In genomic region chr17:51166987-51167931, GRCh38 we compare ENCODE assay signal across 1 cellular context.
TF ChIP-seq lines count a peak whose summit lies in the region.

No MANE protein-coding gene starts in this region.

TF ChIP-seq in HepG2, 621 proteins besides CTCF, POLR2A, EP300 and RAD21 (continued from another document):
- TF ChIP-seq FOXP4 (CRISPR knock-in tag; IDR thresholded peaks at IDR 0.05): no peak; the same call in 1 of the 2 replicates
